1 cellular context compared by ENCODE assay signal in genomic region chr11:8631395-8632110, GRCh38.
TF ChIP-seq lines count a peak whose summit lies in the region.

No MANE protein-coding gene starts in this region.

TF ChIP-seq in SK-N-SH treated with all-trans-retinoic acid at 6 μM for 48 hours, 23 proteins besides CTCF, POLR2A, EP300 and RAD21 (continued from another document):
- TF ChIP-seq PATZ1 (CRISPR knock-in tag; IDR thresholded peaks at IDR 0.05; ENCODE audit: borderline replicate concordance) (no peak), RARB (CRISPR knock-in tag; IDR thresholded peaks at IDR 0.05) (no peak), CSRNP3 (CRISPR knock-in tag; IDR thresholded peaks at IDR 0.05) (no peak), OSR1 (CRISPR knock-in tag; IDR thresholded peaks at IDR 0.05) (no peak), BACH2 (CRISPR knock-in tag; IDR thresholded peaks at IDR 0.05; ENCODE audit: borderline replicate concordance) (no peak), ESRRG (CRISPR knock-in tag; IDR thresholded peaks at IDR 0.05) (no peak), ZNF70 (CRISPR knock-in tag; IDR thresholded peaks at IDR 0.05) (no peak), TCF4 (CRISPR knock-in tag; IDR thresholded peaks at IDR 0.05; ENCODE audit: borderline replicate concordance) (no peak), ZFP30 (CRISPR knock-in tag; IDR thresholded peaks at IDR 0.05) (no peak), ZFP3 (CRISPR knock-in tag; IDR thresholded peaks at IDR 0.05) (no peak), TSHZ2 (CRISPR knock-in tag; IDR thresholded peaks at IDR 0.05) (no peak), ZNF565 (CRISPR knock-in tag; conservative IDR thresholded peaks at IDR 0.05; ENCODE audit: low read depth) (no peak), SNAI2 (CRISPR knock-in tag; IDR thresholded peaks at IDR 0.05) (no peak), PPARA (CRISPR knock-in tag; IDR thresholded peaks at IDR 0.05; ENCODE audit: borderline replicate concordance) (no peak)
